ENCODE assay signal across 11 cellular contexts in genomic region chr16:69324013-69324531, GRCh38. TPM values are rescaled to one million over a fixed set of nuclear protein-coding genes. Genes with fewer than 3 reads are reported as not detected.
DNase-seq lines count a peak whose midpoint lies in the region; ATAC-seq and TF ChIP-seq lines count a peak whose summit lies in the region.
"Had no signal": no experiment of that assay in that cellular context is flagged by ENCODE, and none has a peak within 500 bp of the region (broad histone marks: within the 10 kb centered on the region; RNA-seq: fewer than 3 reads in every experiment).

No MANE protein-coding gene starts in this region.

- no peak overlapping the region for H3K4me3 Mint-ChIP-seq in dendritic cell treated with granulocyte-macrophage colony-stimulating factor and Interleukin-4, amounts not matched to agents 40 ng/mL and 50 ng/mL, for 4 days
- no peak overlapping the region for H3K4me3 Mint-ChIP-seq in nephron progenitor cell
- H3K4me3 Mint-ChIP-seq in naive thymus-derived CD4-positive, alpha-beta T cell: no peak overlapping the region
- H3K4me3 Mint-ChIP-seq: CD4-positive, alpha-beta memory T cell had no signal

- H3K27me3 ChIP-seq in right atrium auricular region: no peaks in the 10 kb centered on the region
- no peaks in the 10 kb centered on the region for H3K27me3 ChIP-seq in naive thymus-derived CD4-positive, alpha-beta T cell (ENCODE audit: control insufficient read depth in 2 of 2, insufficient read depth in 2 of 2, low read length in 2 of 2)
- H3K27me3 ChIP-seq: cardiac muscle cell had no signal

- TF ChIP-seq CTCF in right atrium auricular region (IDR thresholded peaks at IDR 0.05) (no peak), nephron progenitor cell (IDR thresholded peaks at IDR 0.05) (no peak), coronary artery (IDR thresholded peaks at IDR 0.05) (no peak)

- H3K9me3 ChIP-seq in right atrium auricular region: no peaks in the 10 kb centered on the region
- no peaks in the 10 kb centered on the region for H3K9me3 ChIP-seq in naive thymus-derived CD4-positive, alpha-beta T cell (ENCODE audit: control insufficient read depth in 2 of 3, low read length in 3 of 3)

- H3K27ac ChIP-seq in right atrium auricular region (no peak overlapping the region), coronary artery (no peak overlapping the region)
- no peak overlapping the region for H3K27ac ChIP-seq in naive thymus-derived CD4-positive, alpha-beta T cell (ENCODE audit: low read depth, low read length)

- DNase-seq in Right ventricle myocardium superior: peak; percentile 80
- DNase-seq in right atrium auricular region (ENCODE audit: low spot score): no peak
- no peak for DNase-seq in nephron progenitor cell
- DNase-seq in coronary artery (ENCODE audit: low spot score): no peak
- no peak for DNase-seq in naive thymus-derived CD4-positive, alpha-beta T cell
- DNase-seq: CD4-positive, alpha-beta memory T cell had no signal

- CTCF ChIA-PET in naive thymus-derived CD4-positive, alpha-beta T cell (lab: Charles Lee): no interaction called here

- no peaks in the 10 kb centered on the region for H3K9me3 Mint-ChIP-seq in dendritic cell treated with granulocyte-macrophage colony-stimulating factor and Interleukin-4, amounts not matched to agents 40 ng/mL and 50 ng/mL, for 4 days
- H3K9me3 Mint-ChIP-seq in nephron progenitor cell: no peaks in the 10 kb centered on the region
- no peaks in the 10 kb centered on the region for H3K9me3 Mint-ChIP-seq in naive thymus-derived CD4-positive, alpha-beta T cell
- H3K9me3 Mint-ChIP-seq: CD4-positive, alpha-beta memory T cell had no signal

- no peaks in the 10 kb centered on the region for H3K27me3 Mint-ChIP-seq in dendritic cell treated with granulocyte-macrophage colony-stimulating factor and Interleukin-4, amounts not matched to agents 40 ng/mL and 50 ng/mL, for 4 days
- H3K27me3 Mint-ChIP-seq in nephron progenitor cell (ENCODE audit: low read depth, poor library complexity): no peaks in the 10 kb centered on the region
- H3K27me3 Mint-ChIP-seq in naive thymus-derived CD4-positive, alpha-beta T cell: no peaks in the 10 kb centered on the region
- H3K27me3 Mint-ChIP-seq: CD4-positive, alpha-beta memory T cell had no signal

- POLR2A ChIA-PET in naive thymus-derived CD4-positive, alpha-beta T cell (lab: Charles Lee): interaction anchor here (0.8 to 1.0 kb wide), 2 partner anchors 9 to 12 kb away, joined by 3 to 5 read pairs; no protein-coding TSS in a partner anchor

- ATAC-seq in Right ventricle myocardium superior (ENCODE audit: poor library complexity) (peak; percentile 57), esophagus mucosa (no peak), GM18519 (IDR thresholded peaks at IDR 0.05; ENCODE audit: low FRiP score, unreplicated experiment) (no peak)
- ATAC-seq in naive thymus-derived CD4-positive, alpha-beta T cell: no peak

- peaks cover 95% of the 10 kb centered on the region for H3K36me3 Mint-ChIP-seq in dendritic cell treated with granulocyte-macrophage colony-stimulating factor and Interleukin-4, amounts not matched to agents 40 ng/mL and 50 ng/mL, for 4 days (ENCODE audit: low read depth)
- peaks cover 59% of the 10 kb centered on the region for H3K36me3 Mint-ChIP-seq in nephron progenitor cell (ENCODE audit: low read depth)
- peaks cover 6 to 31% (median 18%) of the 10 kb centered on the region in 5 donors for H3K36me3 Mint-ChIP-seq in naive thymus-derived CD4-positive, alpha-beta T cell

- H3K27ac Mint-ChIP-seq in dendritic cell treated with granulocyte-macrophage colony-stimulating factor and Interleukin-4, amounts not matched to agents 40 ng/mL and 50 ng/mL, for 4 days: peak overlapping the region; percentile 40
- peak overlapping the region; percentile 77 for H3K27ac Mint-ChIP-seq in nephron progenitor cell
- peak overlapping the region in 1 of 9 donors; percentile 76 for H3K27ac Mint-ChIP-seq in naive thymus-derived CD4-positive, alpha-beta T cell

- intact Hi-C loops in Right ventricle myocardium superior (cut with DNase I): no loop called here
- intact Hi-C loops in dendritic cell treated with granulocyte-macrophage colony-stimulating factor and Interleukin-4, amounts not matched to agents 40 ng/mL and 50 ng/mL, for 4 days (cut with micrococcal nuclease): no loop called here
- intact Hi-C loops in naive thymus-derived CD4-positive, alpha-beta T cell (cut with micrococcal nuclease): no loop called here

- H3K4me1 Mint-ChIP-seq in dendritic cell treated with granulocyte-macrophage colony-stimulating factor and Interleukin-4, amounts not matched to agents 40 ng/mL and 50 ng/mL, for 4 days (ENCODE audit: low read depth): peaks cover 42% of the 10 kb centered on the region
- peaks cover 51% of the 10 kb centered on the region for H3K4me1 Mint-ChIP-seq in nephron progenitor cell
- H3K4me1 Mint-ChIP-seq in naive thymus-derived CD4-positive, alpha-beta T cell: peaks cover 20 to 51% (median 43%) of the 10 kb centered on the region in 7 donors

- H3K36me3 ChIP-seq in right atrium auricular region: peaks cover 72% of the 10 kb centered on the region
- H3K36me3 ChIP-seq in naive thymus-derived CD4-positive, alpha-beta T cell (ENCODE audit: control insufficient read depth in 2 of 3, insufficient read depth in 3 of 3, low read length in 3 of 3): peaks cover 21 to 87% (median 24%) of the 10 kb centered on the region in 3 experiments

- peaks cover 0 to 33% of the 10 kb centered on the region in 2 donors for H3K4me1 ChIP-seq in right atrium auricular region
- H3K4me1 ChIP-seq in naive thymus-derived CD4-positive, alpha-beta T cell (ENCODE audit: control insufficient read depth in 2 of 2, insufficient read depth in 2 of 2, low read length in 2 of 2): peaks cover 8 to 22% of the 10 kb centered on the region in 2 donors

- H3K4me3 ChIP-seq in right atrium auricular region (no peak overlapping the region), coronary artery (no peak overlapping the region)
- no peak overlapping the region for H3K4me3 ChIP-seq in naive thymus-derived CD4-positive, alpha-beta T cell (ENCODE audit: low read length)
- H3K4me3 ChIP-seq: cardiac muscle cell had no signal

RNA-seq across cellular contexts. Expression of gene PDF, which starts 6.3 kb away (rescaled TPM):
- total RNA-seq in Right ventricle myocardium superior (5.6 TPM), right atrium auricular region (10 to 100 TPM; 11.8 to 12.8 TPM), esophagus mucosa (11.3 TPM)
- 10 to 100 TPM in 2 of 5 experiments, 1 to 10 TPM in 3; 4.6 to 11.8 (median 9.5) TPM for total RNA-seq in naive thymus-derived CD4-positive, alpha-beta T cell
- polyA plus RNA-seq in naive thymus-derived CD4-positive, alpha-beta T cell: 10 to 100 TPM; 15.9 to 24.5 TPM

RNA-seq across cellular contexts. Expression of gene VPS4A, which starts 12.9 kb away (rescaled TPM):
- total RNA-seq in Right ventricle myocardium superior (28.6 TPM), right atrium auricular region (10 to 100 TPM; 25.4 to 36.4 TPM), esophagus mucosa (21.0 TPM)
- total RNA-seq in naive thymus-derived CD4-positive, alpha-beta T cell: 10 to 100 TPM; 36.7 to 53.7 (median 46.9) TPM
- polyA plus RNA-seq in naive thymus-derived CD4-positive, alpha-beta T cell: 10 to 100 TPM; 29.7 to 44.4 TPM

RNA-seq across cellular contexts. Expression of gene COG8, which starts 15.3 kb away (rescaled TPM):
- total RNA-seq in Right ventricle myocardium superior (22.0 TPM), right atrium auricular region (10 to 100 TPM; 24.4 to 31.8 TPM), esophagus mucosa (18.4 TPM)
- total RNA-seq in naive thymus-derived CD4-positive, alpha-beta T cell: 10 to 100 TPM; 29.5 to 73.7 (median 37.4) TPM
- 10 to 100 TPM; 38.7 to 52.0 TPM for polyA plus RNA-seq in naive thymus-derived CD4-positive, alpha-beta T cell

RNA-seq across cellular contexts. Expression of gene NIP7, which starts 15.5 kb away (rescaled TPM):
- total RNA-seq in Right ventricle myocardium superior: 7.3 TPM
- total RNA-seq in right atrium auricular region: 1 to 10 TPM; 5.9 to 6.6 TPM
- 29.0 TPM for total RNA-seq in esophagus mucosa
- 10 to 100 TPM; 22.1 to 40.9 (median 30.3) TPM for total RNA-seq in naive thymus-derived CD4-positive, alpha-beta T cell
- 10 to 100 TPM; 19.5 to 20.2 TPM for polyA plus RNA-seq in naive thymus-derived CD4-positive, alpha-beta T cell

RNA-seq across cellular contexts. Expression of gene TMED6, which starts 27.5 kb away (rescaled TPM):
- not detected for total RNA-seq in Right ventricle myocardium superior
- total RNA-seq in right atrium auricular region: not detected
- 0.52 TPM for total RNA-seq in esophagus mucosa
- total RNA-seq in naive thymus-derived CD4-positive, alpha-beta T cell: 1 to 10 TPM; 1.8 to 6.3 (median 2.9) TPM
- under 1 TPM in 1 of 2 donors, not detected in 1; 0.21 TPM for polyA plus RNA-seq in naive thymus-derived CD4-positive, alpha-beta T cell
- total RNA-seq: lower leg skin had no signal
